9 cellular contexts compared by ENCODE assay signal in genomic region chr4:65669981-65670330, GRCh38. TPM values are rescaled to one million over a fixed set of nuclear protein-coding genes. Genes with fewer than 3 reads are reported as not detected.
A peak's percentile ranks its signal among the peaks of the same experiment; 100 is the strongest.
DNase-seq lines count a peak whose midpoint lies in the region; TF ChIP-seq lines count a peak whose summit lies in the region.
"Had no signal": no experiment of that assay in that cellular context is flagged by ENCODE, and none has a peak within 500 bp of the region (broad histone marks: within the 10 kb centered on the region; RNA-seq: fewer than 3 reads in every experiment).

No MANE protein-coding gene starts in this region.

- CTCF ChIA-PET in PC-9 (lab: Charles Lee): no interaction called here

- H3K4me1 ChIP-seq in PC-9 (replicated peaks; ENCODE audit: insufficient read depth) (no peaks in the 10 kb centered on the region), trophoblast cell (ENCODE audit: control insufficient read depth in 1 of 2, insufficient read depth in 2 of 2, low read length in 2 of 2) (peaks cover 14 to 20% of the 10 kb centered on the region in 2 experiments)

- DNase-seq in AG09309 (ENCODE audit: low read depth): no peak
- DNase-seq in PC-9: no peak
- DNase-seq in fibroblast of pulmonary artery (ENCODE audit: low read depth): no peak
- DNase-seq in trophoblast cell: no peak
- no peak for DNase-seq in EL
- DNase-seq in DMS79 treated with DMSO at 0.1 percent for 48 hours (lab: John Stamatoyannopoulos, UW): no peak
- no peak for DNase-seq in middle frontal gyrus (ENCODE audit: extremely low spot score, low spot score)
- DNase-seq in C1 segment of cervical spinal cord (lab: John Stamatoyannopoulos, UW): no peak

- H3K27me3 ChIP-seq in PC-9 (ENCODE audit: insufficient read depth, low read depth) (no peaks in the 10 kb centered on the region), trophoblast cell (ENCODE audit: insufficient read depth, low read length) (peaks cover 26% of the 10 kb centered on the region)

- H3K23ac ChIP-seq in trophoblast cell (ENCODE audit: low read length): no peak overlapping the region

- BruUV-seq in PC-9 (replicated peaks; lab: Mats Ljungman, UMichigan): no TSS peak

- no peak overlapping the region for H3K14ac ChIP-seq in trophoblast cell (ENCODE audit: low read length)

- H3K36me3 ChIP-seq in PC-9 (ENCODE audit: low read depth) (no peaks in the 10 kb centered on the region), trophoblast cell (ENCODE audit: control insufficient read depth in 1 of 2, insufficient read depth in 2 of 2, low read length in 2 of 2) (no peaks in the 10 kb centered on the region)

- H2BK120ac ChIP-seq in trophoblast cell (ENCODE audit: insufficient read depth, low read length, poor library complexity): no peak overlapping the region

- no peak overlapping the region for H3K9ac ChIP-seq in trophoblast cell (ENCODE audit: low read length)

- H2AFZ ChIP-seq in PC-9 (peak overlapping the region; percentile 58; the same call in 1 of the 2 replicates), trophoblast cell (ENCODE audit: insufficient read depth, low read length, poor library complexity) (peak overlapping the region; percentile 6)

- intact Hi-C loops in PC-9 (cut with micrococcal nuclease; ENCODE audit: unreplicated experiment): no loop called here

- H2BK12ac ChIP-seq in trophoblast cell (ENCODE audit: low read length): no peak overlapping the region

- H3K4me3 ChIP-seq in AG09309 (ENCODE audit: control insufficient read depth, low read depth, low read length) (peak overlapping the region; percentile 56), PC-9 (peak overlapping the region; percentile 39; the same call in 1 of the 2 replicates), fibroblast of pulmonary artery (replicated peaks; ENCODE audit: low read depth, low read length) (peak overlapping the region; percentile 69), trophoblast cell (ENCODE audit: low read depth, low read length) (peak overlapping the region; percentile 46)
- H3K4me3 ChIP-seq: mucosa of descending colon had no signal

- H3K4me2 ChIP-seq in PC-9: peak overlapping the region; percentile 69
- H3K4me2 ChIP-seq in trophoblast cell (ENCODE audit: low read length): peak overlapping the region; percentile 95

- no peaks in the 10 kb centered on the region for H3F3A ChIP-seq in PC-9 (ENCODE audit: insufficient read depth, low read depth)

- H2BK5ac ChIP-seq in trophoblast cell (ENCODE audit: low read depth, low read length, poor library complexity): no peak overlapping the region

- H3K9me3 ChIP-seq in PC-9 (ENCODE audit: insufficient read depth, low read depth) (no peaks in the 10 kb centered on the region), trophoblast cell (ENCODE audit: insufficient read depth, low read depth, low read length) (no peaks in the 10 kb centered on the region)
- H3K9me3 ChIP-seq: mucosa of descending colon had no signal

- POLR2A ChIA-PET in PC-9 (lab: Charles Lee; ENCODE audit: unreplicated experiment): interaction anchor here (0.6 kb wide), 1 partner anchor 23 kb away, joined by 14 read pairs; no protein-coding TSS in a partner anchor

- no CpG with 5 or more reads among the region's 8 CpGs for WGBS in trophoblast cell (ENCODE audit: extremely low coverage, insufficient coverage, insufficient read length)

- H3K9me2 ChIP-seq in PC-9 (ENCODE audit: insufficient read depth): no peaks in the 10 kb centered on the region

- H4K91ac ChIP-seq in trophoblast cell (ENCODE audit: low read depth, low read length): no peak overlapping the region

- no peak overlapping the region for H3K27ac ChIP-seq in PC-9
- no peak overlapping the region for H3K27ac ChIP-seq in trophoblast cell (ENCODE audit: low read depth, low read length)

- H4K8ac ChIP-seq in trophoblast cell (ENCODE audit: low read depth, low read length): no peak overlapping the region

- H4K20me1 ChIP-seq in PC-9 (ENCODE audit: insufficient read depth): no peaks in the 10 kb centered on the region

- H3K79me2 ChIP-seq in PC-9 (ENCODE audit: low read depth): no peaks in the 10 kb centered on the region
- H3K79me2 ChIP-seq in trophoblast cell (ENCODE audit: control insufficient read depth, insufficient read depth, low read length, poor library complexity): no peaks in the 10 kb centered on the region

- no peak for TF ChIP-seq CTCF in AG09309 (IDR thresholded peaks at IDR 0.05; ENCODE audit: control insufficient read depth, insufficient read depth, low read depth, low read length, missing control alignments)
- TF ChIP-seq CTCF in PC-9 (conservative IDR thresholded peaks at IDR 0.05): no peak
- no peak for TF ChIP-seq CTCF in fibroblast of pulmonary artery (IDR thresholded peaks at IDR 0.05; ENCODE audit: low read length, missing control alignments)

- no peaks in the 10 kb centered on the region for H3K79me1 ChIP-seq in trophoblast cell (ENCODE audit: low read length)

- H3K18ac ChIP-seq in trophoblast cell (ENCODE audit: low read length): no peak overlapping the region

- H2AK5ac ChIP-seq in trophoblast cell (ENCODE audit: low read length): no peak overlapping the region

- H3K4ac ChIP-seq in trophoblast cell (ENCODE audit: low read depth, low read length): no peak overlapping the region

- H4K12ac ChIP-seq in trophoblast cell (ENCODE audit: low read depth, low read length): no peak overlapping the region

RNA-seq across cellular contexts. Expression of gene EPHA5, which starts 0.3 kb away (rescaled TPM):
- not detected in 2 replicates for total RNA-seq in PC-9 (2021)
- polyA plus RNA-seq in trophoblast cell (2013): not detected in 2 replicates
